21 cellular contexts compared by ENCODE assay signal in the genomic region with DNA sequence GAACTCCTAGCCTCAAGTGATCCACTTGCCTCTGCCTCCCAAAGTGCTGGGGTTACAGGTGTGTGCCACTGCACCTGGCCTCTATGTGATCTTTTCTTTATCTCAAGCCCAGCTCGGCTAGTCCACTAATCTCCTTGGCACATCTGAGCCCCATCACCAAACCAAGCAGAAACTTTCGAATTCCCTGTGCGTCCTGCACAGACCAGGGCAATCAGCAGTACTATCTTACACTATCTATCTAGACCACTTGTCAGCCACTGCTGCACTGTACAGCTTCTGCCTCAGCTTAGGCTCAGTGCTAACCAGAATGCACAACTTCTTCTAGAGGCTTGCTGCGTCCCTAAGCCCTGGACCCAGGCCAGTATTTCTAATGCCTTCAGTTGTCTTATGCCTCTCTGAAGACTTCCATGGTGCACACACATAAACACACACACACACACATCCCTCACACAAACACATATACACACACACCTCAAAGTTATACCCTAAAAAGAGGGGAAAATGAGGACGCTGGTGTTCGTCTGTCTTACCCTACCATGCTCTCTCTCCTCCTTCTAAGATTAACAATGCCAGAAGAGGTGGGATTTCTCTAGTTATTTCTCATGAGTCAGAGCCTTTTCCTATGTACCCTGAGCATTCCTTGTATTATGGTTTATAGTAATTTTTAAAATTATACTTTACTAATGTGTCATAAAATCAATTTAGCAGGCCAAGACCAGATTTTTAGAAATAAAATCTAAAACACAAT.
"Had no signal": no experiment of that assay in that cellular context is flagged by ENCODE, and none has a peak within 500 bp of the region (broad histone marks: within the 10 kb centered on the region; RNA-seq: fewer than 3 reads in every experiment).

No MANE protein-coding gene starts in this region.

- H3K27ac Mint-ChIP-seq: naive thymus-derived CD4-positive, alpha-beta T cell; nephron progenitor cell had no signal

- H3K9me3 Mint-ChIP-seq: naive thymus-derived CD4-positive, alpha-beta T cell; nephron progenitor cell had no signal

- H3K36me3 ChIP-seq: neutrophil, sigmoid colon, stomach, thoracic aorta, transverse colon had no signal

- DNase-seq: cortex of kidney; effector memory CD4-positive, alpha-beta T cell; foreskin keratinocyte; head of caudate nucleus; hypothalamus; kidney glomerular epithelial cell; mammary epithelial cell; naive thymus-derived CD4-positive, alpha-beta T cell; nephron progenitor cell; sigmoid colon; stimulated activated CD4-positive, alpha-beta T cell treated with anti-CD3 and anti-CD28 coated beads, Interleukin-2, amount 100 ng/mL, for 24 hours; stimulated activated naive CD4-positive, alpha-beta T cell; stomach; substantia nigra; transverse colon had no signal

- H3K4me3 ChIP-seq: sigmoid colon, skin epidermis, stomach, thoracic aorta, transverse colon had no signal

- H3K27ac ChIP-seq: epithelial cell of prostate, foreskin keratinocyte, neutrophil, sigmoid colon, skin epidermis, stomach, thoracic aorta, transverse colon had no signal

- H3K36me3 Mint-ChIP-seq: naive thymus-derived CD4-positive, alpha-beta T cell had no signal

- FAIRE-seq: endometrium, islet of Langerhans had no signal

- H3K9me3 ChIP-seq: neutrophil, sigmoid colon, stomach, thoracic aorta, transverse colon had no signal

- H3K4me3 Mint-ChIP-seq: naive thymus-derived CD4-positive, alpha-beta T cell; nephron progenitor cell had no signal

- H3K27me3 ChIP-seq: foreskin keratinocyte, sigmoid colon, stomach, transverse colon had no signal

- ATAC-seq: foreskin keratinocyte had no signal

- H3K4me1 ChIP-seq: foreskin keratinocyte, sigmoid colon, stomach, transverse colon had no signal
